Comparison of ENCODE assay signal across 9 cellular contexts in the genomic region with DNA sequence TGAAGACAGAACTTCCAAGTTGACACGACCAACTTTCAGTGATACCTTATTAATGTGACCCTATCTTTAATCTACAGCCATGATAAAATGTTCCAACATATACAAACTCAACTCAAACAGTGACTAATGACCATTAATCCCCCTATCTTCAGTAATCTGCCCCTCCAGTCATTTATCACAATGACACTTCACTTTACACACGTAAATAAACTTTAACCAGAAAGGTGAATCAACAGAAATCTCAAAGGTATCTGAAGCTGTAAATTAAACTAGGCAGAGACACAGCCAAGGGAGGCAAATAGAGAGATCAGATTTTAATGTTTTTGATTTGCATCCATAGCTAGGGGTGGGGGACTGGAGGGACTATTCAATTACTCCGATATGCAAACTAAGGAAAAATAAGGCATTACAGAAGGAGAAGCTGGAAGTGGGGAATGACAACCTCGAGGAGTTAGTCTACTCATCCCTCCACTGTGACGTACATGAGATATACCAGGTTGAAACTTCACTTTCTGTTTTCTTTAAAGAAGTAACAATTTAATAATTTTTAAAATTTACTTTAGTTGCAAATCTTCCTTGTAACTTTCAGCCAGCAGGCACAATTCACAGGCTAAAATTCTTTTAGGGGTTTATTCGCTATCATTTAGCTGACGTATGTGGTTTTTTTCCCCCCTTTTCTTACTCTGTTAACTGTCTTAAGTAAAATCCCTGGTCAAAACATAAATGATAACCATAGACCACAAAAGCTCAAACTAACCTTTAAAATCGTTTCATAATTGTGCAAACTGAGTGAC.
DNase-seq lines count a peak whose midpoint lies in the region; ATAC-seq and TF ChIP-seq lines count a peak whose summit lies in the region.
"Had no signal": no experiment of that assay in that cellular context is flagged by ENCODE, and none has a peak within 500 bp of the region (broad histone marks: within the 10 kb centered on the region; RNA-seq: fewer than 3 reads in every experiment).

No MANE protein-coding gene starts in this region.

- ATAC-seq in GM21576 (IDR thresholded peaks at IDR 0.05; ENCODE audit: unreplicated experiment): no peak
- no peak for ATAC-seq in activated CD4-positive, CD25-positive, alpha-beta regulatory T cell treated with anti-CD3 and anti-CD28 coated beads, Interleukin-2, amount 50 U/mL, for 24 hours
- ATAC-seq: natural killer cell treated with Interleukin-12 subunit alpha and Interleukin-12 subunit beta and Interleukin-15 and Interleukin-18, amount 100 ng/mL, for 72 hours had no signal

- DNase-seq in G401 (ENCODE audit: low spot score) (peak; percentile 42), fibroblast of mammary gland (ENCODE audit: low read depth) (peak; percentile 54), retinal pigment epithelial cell (ENCODE audit: low read depth) (no peak), NCI-H2227 treated with DMSO at 0.1 percent for 48 hours (lab: John Stamatoyannopoulos, UW) (no peak), NCI-H1092 (lab: John Stamatoyannopoulos, UW) (no peak)

- H3K4me3 ChIP-seq in fibroblast of mammary gland (ENCODE audit: control insufficient read depth, low read depth, low read length) (peak overlapping the region; percentile 75), retinal pigment epithelial cell (ENCODE audit: low read length) (peak overlapping the region; percentile 83)

- in situ Hi-C loops in G401 (cut with HindIII; ENCODE audit: low sequenced_read_pairs): no loop called here

- no peak for TF ChIP-seq CTCF in fibroblast of mammary gland (conservative IDR thresholded peaks at IDR 0.05; ENCODE audit: control insufficient read depth, insufficient read depth, low read depth, low read length)
- TF ChIP-seq CTCF in retinal pigment epithelial cell (conservative IDR thresholded peaks at IDR 0.05; ENCODE audit: low read depth, low read length): no peak

TF ChIP-seq in PFSK-1, 5 proteins besides CTCF, POLR2A, EP300 and RAD21:
- peak; percentile 52; the same call in 1 of the 2 replicates for TF ChIP-seq SIN3A (IDR thresholded peaks at IDR 0.05; ENCODE audit: borderline replicate concordance, insufficient read depth, low read length)
- TF ChIP-seq REST (IDR thresholded peaks at IDR 0.05; ENCODE audit: insufficient read depth in 1 of 2, low read depth in 2 of 2, low read length in 2 of 2): no peak
- TF ChIP-seq TAF1 (IDR thresholded peaks at IDR 0.05; ENCODE audit: borderline replicate concordance, insufficient read depth, low read length): 0 out of 2 replicates have a peak, but pooled peaks have one; percentile 28
- no peak; the same call in 1 of the 2 replicates for TF ChIP-seq POLR2AphosphoS5 (IDR thresholded peaks at IDR 0.05; ENCODE audit: low read depth, low read length)

Comparison
In these comparisons a context has a peak if more than half of its experiments do, and no peak if none do; other contexts are left out.
1. DNase-seq: peak in G401 (single experiment) and fibroblast of mammary gland (single experiment); none in retinal pigment epithelial cell (single experiment), NCI-H2227 treated with DMSO at 0.1 percent for 48 hours (single experiment) and NCI-H1092 (single experiment).